Comparison of ENCODE assay signal across 33 cellular contexts in genomic region chr12:10021342-10021741, GRCh38. TPM values are rescaled to one million over a fixed set of nuclear protein-coding genes. Genes with fewer than 3 reads are reported as not detected.
"Had no signal": no experiment of that assay in that cellular context is flagged by ENCODE, and none has a peak within 500 bp of the region (broad histone marks: within the 10 kb centered on the region; RNA-seq: fewer than 3 reads in every experiment).

No MANE protein-coding gene starts in this region.

- H3K27me3 ChIP-seq: neural progenitor cell, ovary, spleen, suprapubic skin, testis, tibial artery, transverse colon, upper lobe of right lung, uterus had no signal

- H3K4me2 ChIP-seq: neural progenitor cell, smooth muscle cell had no signal

- H3K9me3 ChIP-seq: ovary, psoas muscle, suprapubic skin, testis, tibial artery, transverse colon, upper lobe of right lung, uterus had no signal

- ATAC-seq: natural killer cell; psoas muscle; right cardiac atrium; sciatic nerve; stimulated activated memory B cell treated with anti-CD40 and anti-IgM and Interleukin-4, amounts not matched to agents 10 μg/mL and 1 μg/mL and 100 μg/mL, for 72 hours; stimulated activated naive CD8-positive, alpha-beta T cell treated with anti-CD3 and anti-CD28 coated beads, Interleukin-15, amount 100 ng/mL, for 72 hours; stimulated activated naive CD8-positive, alpha-beta T cell treated with anti-CD3 and anti-CD28 coated beads, Interleukin-15, Interleukin-2, amounts not matched to agents 100 U/mL and 50 U/mL, for 24 hours; upper lobe of right lung had no signal

- H3K9ac ChIP-seq: neural progenitor cell, parathyroid adenoma had no signal

- H3K36me3 ChIP-seq: neural progenitor cell, ovary, spleen, suprapubic skin, tibial artery, transverse colon, upper lobe of right lung, uterus had no signal

- H2AFZ ChIP-seq: neural progenitor cell, parathyroid adenoma had no signal

- H3K4me1 ChIP-seq: neural progenitor cell, parathyroid adenoma, psoas muscle, spleen, suprapubic skin, testis, tibial artery, upper lobe of right lung, uterus had no signal

- H3K27ac ChIP-seq: neural progenitor cell, ovary, parathyroid adenoma, psoas muscle, skin epidermis, spleen, suprapubic skin, testis, tibial artery, transverse colon, upper lobe of right lung, uterus had no signal

- DNase-seq: natural killer cell; occipital lobe; ovary; posterior cingulate gyrus; psoas muscle; right cardiac atrium; spleen; stimulated activated CD4-positive, alpha-beta T cell treated with anti-CD3 and anti-CD28 coated beads, Interleukin-12 subunit alpha, Interleukin-12 subunit beta, amount 100 ng/mL, for 4 hours; stimulated activated CD4-positive, alpha-beta T cell treated with anti-CD3 and anti-CD28 coated beads, Interleukin-1b, Interleukin-23, amount 100 ng/mL, for 48 hours; stimulated activated CD4-positive, alpha-beta T cell treated with anti-CD3 and anti-CD28 coated beads, Interleukin-4, amount 100 ng/mL, for 1 hour; stimulated activated CD4-positive, alpha-beta T cell treated with anti-CD3 and anti-CD28 coated beads, Interleukin-4, amount 100 ng/mL, for 4 hours; stimulated activated CD8-positive, alpha-beta memory T cell treated with anti-CD3 and anti-CD28 coated beads, Interleukin-4, amount 100 ng/mL, for 48 hours; stimulated activated naive CD4-positive, alpha-beta T cell; stimulated activated naive CD8-positive, alpha-beta T cell treated with anti-CD3 and anti-CD28 coated beads, Interleukin-15, amount 100 ng/mL, for 72 hours; stimulated activated naive CD8-positive, alpha-beta T cell treated with anti-CD3 and anti-CD28 coated beads, Interleukin-15, Interleukin-2, amounts not matched to agents 100 U/mL and 50 U/mL, for 24 hours; substantia nigra; testis; tibial artery; transverse colon; upper lobe of right lung; uterus had no signal

- H3K4me3 ChIP-seq: neural progenitor cell, ovary, psoas muscle, skin epidermis, smooth muscle cell, spleen, suprapubic skin, testis, tibial artery, transverse colon, upper lobe of right lung, uterus had no signal

- H3K79me2 ChIP-seq: parathyroid adenoma had no signal

RNA-seq across cellular contexts. Expression of gene CLEC9A, which starts 9.1 kb away (rescaled TPM):
- total RNA-seq: occipital lobe, osteoblast, progenitor cell of endocrine pancreas, psoas muscle, renal cortical epithelial cell, smooth muscle cell, suprapubic skin had no signal
- polyA plus RNA-seq: neural cell, right cardiac atrium, smooth muscle cell had no signal

RNA-seq across cellular contexts. Expression of gene CLEC12B, which starts 10.9 kb away (rescaled TPM):
- total RNA-seq: occipital lobe, osteoblast, ovary, progenitor cell of endocrine pancreas, renal cortical epithelial cell, sciatic nerve, smooth muscle cell, transverse colon, uterus had no signal
- polyA plus RNA-seq: neural cell, right cardiac atrium, smooth muscle cell had no signal

RNA-seq across cellular contexts. Expression of gene CLEC1B, which starts 22.4 kb away (rescaled TPM):
- total RNA-seq: occipital lobe, osteoblast, progenitor cell of endocrine pancreas, psoas muscle, renal cortical epithelial cell, right cardiac atrium, sciatic nerve, suprapubic skin, transverse colon, upper lobe of right lung, urinary bladder had no signal
- polyA plus RNA-seq: neural cell, psoas muscle, right cardiac atrium, urinary bladder had no signal

RNA-seq across cellular contexts. Expression of gene CLEC12A, which starts 50.1 kb away (rescaled TPM):
- total RNA-seq: occipital lobe, progenitor cell of endocrine pancreas, renal cortical epithelial cell had no signal
- polyA plus RNA-seq: neural cell had no signal
